In the genomic region with DNA sequence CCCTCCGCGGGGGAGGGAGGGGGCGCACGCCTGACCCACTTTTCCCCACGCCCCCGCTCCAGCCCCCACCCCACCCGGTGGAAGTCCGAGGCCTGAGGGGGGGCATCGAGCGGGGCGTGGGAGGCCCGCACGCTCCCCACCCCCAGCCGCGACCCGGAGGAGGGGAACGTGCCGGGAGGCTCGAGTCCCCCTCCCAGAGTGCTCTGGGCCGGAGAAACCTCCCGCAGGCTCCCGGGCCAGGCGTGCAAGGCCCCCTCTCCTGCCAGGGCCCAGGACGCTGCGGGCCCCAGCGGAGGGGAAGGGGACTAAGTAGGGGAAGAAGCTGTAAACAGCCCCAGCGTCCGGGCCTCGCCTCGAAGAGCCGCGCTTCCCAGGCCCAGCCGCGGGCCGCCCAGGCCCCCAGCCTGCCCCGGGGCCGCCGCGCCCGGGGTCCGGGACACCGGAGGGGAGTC, we compare ENCODE assay signal across 8 cellular contexts. TPM values are rescaled to one million over a fixed set of nuclear protein-coding genes. Genes with fewer than 3 reads are reported as not detected.
DNase-seq lines count a peak whose midpoint lies in the region; ATAC-seq and TF ChIP-seq lines count a peak whose summit lies in the region.

No MANE protein-coding gene starts in this region.

- DNase-seq in activated gamma-delta T cell treated with Interleukin-2 at 50 U/mL for 16 hours (peak; percentile 9), activated gamma-delta T cell (lab: John Stamatoyannopoulos, UW) (no peak), left ventricle myocardium inferior (peak; percentile 18), sciatic nerve (ENCODE audit: low spot score) (peak; percentile 63), dedifferentiated amniotic fluid mesenchymal stem cell (ENCODE audit: extremely low spot score) (no peak), A172 (ENCODE audit: low spot score) (no peak)
- peak; percentile 22 for DNase-seq in activated CD8-positive, alpha-beta memory T cell treated with anti-CD3 and anti-CD28 coated beads, Interleukin-2, amount 50 U/mL, for 4 hours

- peaks cover 69% of the 10 kb centered on the region for H3K4me1 ChIP-seq in left ventricle myocardium inferior

- H3K27ac ChIP-seq in left ventricle myocardium inferior (replicated peaks): peak overlapping the region; percentile 89

- intact Hi-C loops in left ventricle myocardium inferior (cut with micrococcal nuclease): no loop called here
- intact Hi-C loops in sciatic nerve (cut with DNase I): no loop called here

- no peak for TF ChIP-seq CTCF in left ventricle myocardium inferior (IDR thresholded peaks at IDR 0.05; ENCODE audit: borderline replicate concordance)

- peak overlapping the region; percentile 99 for H3K4me3 ChIP-seq in left ventricle myocardium inferior

- no peaks in the 10 kb centered on the region for H3K36me3 ChIP-seq in left ventricle myocardium inferior

- no peaks in the 10 kb centered on the region for H3K9me3 ChIP-seq in left ventricle myocardium inferior (replicated peaks)

- H3K27me3 ChIP-seq in left ventricle myocardium inferior (ENCODE audit: low read depth): no peaks in the 10 kb centered on the region

- ATAC-seq in HG03196 (IDR thresholded peaks at IDR 0.05; ENCODE audit: unreplicated experiment) (peak; percentile 26), sciatic nerve (peak; percentile 9)

RNA-seq across cellular contexts. Expression of gene HELZ, which starts 0.3 kb away (rescaled TPM):
- total RNA-seq in left ventricle myocardium inferior (36.7 TPM), sciatic nerve (86.0 TPM)
- 28.5 and 44.1 TPM in 2 replicates for total RNA-seq in A172 (2014; rRNA removed; shearing (Covaris generic))

Comparison
In these comparisons a context has a peak if more than half of its experiments do, and no peak if none do; other contexts are left out.
1. DNase-seq: peak in activated gamma-delta T cell treated with Interleukin-2 at 50 U/mL for 16 hours (single experiment), activated CD8-positive, alpha-beta memory T cell treated with anti-CD3 and anti-CD28 coated beads, Interleukin-2, amount 50 U/mL, for 4 hours (single experiment), left ventricle myocardium inferior (single experiment) and sciatic nerve (single experiment); none in activated gamma-delta T cell (single experiment), dedifferentiated amniotic fluid mesenchymal stem cell (single experiment) and A172 (single experiment).